8 cellular contexts compared by ENCODE assay signal in the genomic region with DNA sequence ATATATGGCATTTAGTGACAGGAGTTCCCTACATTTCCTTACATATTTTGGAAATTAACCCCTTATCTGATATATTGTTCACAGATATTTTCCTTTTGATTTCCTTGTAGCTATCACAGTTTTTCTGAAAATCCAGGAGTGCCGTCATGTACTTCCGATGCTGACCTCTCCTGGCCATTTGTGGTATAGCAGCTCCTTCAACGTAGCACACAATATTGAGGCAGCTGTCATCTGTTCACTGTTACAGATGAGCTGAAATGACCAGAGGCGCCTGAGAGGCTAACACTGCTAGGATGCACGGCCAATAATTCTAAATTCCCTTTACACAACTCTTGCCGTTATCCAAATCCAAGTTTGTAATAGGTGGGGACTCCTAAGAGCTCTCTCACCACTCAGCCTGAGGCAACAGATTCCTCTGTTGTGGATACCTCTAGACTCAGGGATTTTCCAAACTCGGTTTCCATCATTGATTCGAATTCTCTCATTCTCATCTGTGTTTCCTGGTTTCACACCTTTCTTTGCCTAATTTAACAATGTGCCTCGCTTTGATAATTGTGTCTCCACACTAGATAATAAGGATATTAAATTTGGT. TPM values are rescaled to one million over a fixed set of nuclear protein-coding genes. Genes with fewer than 3 reads are reported as not detected.
A peak's percentile ranks its signal among the peaks of the same experiment; 100 is the strongest.
DNase-seq lines count a peak whose midpoint lies in the region; ATAC-seq and TF ChIP-seq lines count a peak whose summit lies in the region.

No MANE protein-coding gene starts in this region.

- peak; percentile 84 for DNase-seq in A673 (ENCODE audit: low spot score)
- peak; percentile 48 for DNase-seq in NCI-H1694 treated with DMSO at 0.1 percent for 48 hours (lab: John Stamatoyannopoulos, UW)
- peak; percentile 47 for DNase-seq in T-helper 9 cell
- peak; percentile 84 for DNase-seq in astrocyte of the hippocampus (ENCODE audit: low read depth, low spot score)
- DNase-seq in iPS DF 4.7 (ENCODE audit: extremely low read depth, low spot score): peak; percentile 49
- peak; percentile 60 for DNase-seq in smooth muscle cell of the brain vasculature (ENCODE audit: low read depth, low spot score)

- no peaks in the 10 kb centered on the region for H3K27me3 ChIP-seq in A673 (replicated peaks; ENCODE audit: insufficient read depth, low read depth, low read length, poor library complexity)

- intact Hi-C loops in A673 (cut with micrococcal nuclease; ENCODE audit: unreplicated experiment): loop anchor here (1.0 to 5.0 kb wide), 2 partner anchors 337 to 1623 kb away; no protein-coding TSS in a partner anchor

- H3K4me3 ChIP-seq in A673 (ENCODE audit: low read depth, low read length, poor library complexity, severe bottlenecking): peak overlapping the region; percentile 14

- POLR2A ChIA-PET in A673 (lab: Charles Lee; ENCODE audit: low non-redundant PET): interaction anchor here (0.6 to 0.7 kb wide), 2 partner anchors 33 to 48 kb away, joined by 4 to 6 read pairs; no protein-coding TSS in a partner anchor

- CTCF ChIA-PET in A673 (lab: Charles Lee): interaction anchor here (0.5 to 1.6 kb wide), 10 partner anchors 10 to 1778 kb away, joined by 3 to 16 read pairs (median 4); no protein-coding TSS in a partner anchor

- ATAC-seq in GM18505 (IDR thresholded peaks at IDR 0.05; ENCODE audit: unreplicated experiment): peak; percentile 86
- peak; percentile 96 for ATAC-seq in HG02885 (IDR thresholded peaks at IDR 0.05; ENCODE audit: poor library complexity, unreplicated experiment)

- H3K9me3 ChIP-seq in A673 (ENCODE audit: low read depth, low read length, poor library complexity, severe bottlenecking): peaks cover 5% of the 10 kb centered on the region

- peak overlapping the region; percentile 57 for H3K27ac ChIP-seq in A673 (ENCODE audit: low read depth, low read length, poor library complexity, severe bottlenecking)

- peaks cover 6% of the 10 kb centered on the region for H3K4me1 ChIP-seq in A673 (ENCODE audit: insufficient read depth, low read length, poor library complexity, severe bottlenecking)

- peak; percentile 89 for TF ChIP-seq CTCF in A673 (conservative IDR thresholded peaks at IDR 0.05; ENCODE audit: low read depth, low read length)

- H3K36me3 ChIP-seq in A673 (ENCODE audit: insufficient read depth, low read length, poor library complexity, severe bottlenecking): no peaks in the 10 kb centered on the region

- no TSS peak for BruUV-seq in A673 (replicated peaks; lab: Mats Ljungman, UMichigan)

- TF ChIP-seq POLR2A in GM18505 (IDR thresholded peaks at IDR 0.05; ENCODE audit: borderline replicate concordance, extremely low read depth, insufficient read depth, insufficient read length): no peak

RNA-seq across cellular contexts. Expression of a gene that starts 53.0 kb away (rescaled TPM):
- total RNA-seq in A673 (2021): 20.5 and 22.7 TPM in 2 replicates

RNA-seq across cellular contexts. Expression of a gene that starts 53.1 kb away (rescaled TPM):
- total RNA-seq in A673 (2021): 10.7 and 11.7 TPM in 2 replicates

Comparison
In these comparisons a context has a peak if more than half of its experiments do, and no peak if none do; other contexts are left out.
1. Peak in every context shown above with its lines: DNase-seq, ATAC-seq, H3K4me3 ChIP-seq and H3K27ac ChIP-seq.